1 cellular context compared by ENCODE assay signal in genomic region chr1:246946366-246946765, GRCh38.
TF ChIP-seq lines count a peak whose summit lies in the region.

No MANE protein-coding gene starts in this region.

TF ChIP-seq in GM23338, 12 proteins besides CTCF, POLR2A, EP300 and RAD21 (continued from another document):
- TF ChIP-seq ZNF462 (CRISPR knock-in tag; IDR thresholded peaks at IDR 0.05) (no peak), EZH2 (IDR thresholded peaks at IDR 0.05; ENCODE audit: low read depth, unreplicated experiment) (no peak), EZH2phosphoT487 (IDR thresholded peaks at IDR 0.05; ENCODE audit: unreplicated experiment) (no peak), ZNF331 (CRISPR knock-in tag; IDR thresholded peaks at IDR 0.05; ENCODE audit: low read depth) (no peak), CREB1 (CRISPR knock-in tag; IDR thresholded peaks at IDR 0.05; ENCODE audit: low read depth) (no peak), ETS1 (IDR thresholded peaks at IDR 0.05) (no peak), STAT1 (IDR thresholded peaks at IDR 0.05; ENCODE audit: unreplicated experiment) (no peak), NANOG (IDR thresholded peaks at IDR 0.05; ENCODE audit: borderline replicate concordance) (no peak), JUNB (IDR thresholded peaks at IDR 0.05; ENCODE audit: unreplicated experiment) (no peak), POLR2AphosphoS5 (IDR thresholded peaks at IDR 0.05; ENCODE audit: low read depth) (no peak), REST (IDR thresholded peaks at IDR 0.05; ENCODE audit: unreplicated experiment) (no peak)
